Comparison of ENCODE assay signal across 9 cellular contexts in the genomic region with DNA sequence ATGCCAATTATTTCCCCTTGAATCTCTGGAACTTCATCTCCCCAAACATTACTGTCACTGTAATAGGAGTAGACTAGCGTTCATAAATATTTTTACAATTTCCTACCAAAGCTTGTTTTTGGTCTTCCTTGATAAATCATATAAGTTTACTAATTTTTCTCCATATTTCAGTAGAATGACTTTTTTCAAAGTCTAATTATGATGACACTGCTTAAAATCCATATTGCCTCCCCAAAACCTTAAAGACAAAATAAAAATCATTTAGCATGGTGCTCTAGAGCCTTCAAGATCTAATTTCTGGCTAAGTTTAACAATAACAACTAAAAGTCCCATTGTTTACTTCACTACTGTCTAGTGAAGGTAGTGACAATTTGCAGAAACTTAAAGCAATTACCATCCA.
"Had no signal": no experiment of that assay in that cellular context is flagged by ENCODE, and none has a peak within 500 bp of the region (broad histone marks: within the 10 kb centered on the region; RNA-seq: fewer than 3 reads in every experiment).

No MANE protein-coding gene starts in this region.

- H3K27ac ChIP-seq: KMS-11 had no signal

- H2AFZ ChIP-seq: GM23338 had no signal

- H3K9ac ChIP-seq: KMS-11 had no signal

- FAIRE-seq: H1, H54, HTR-8/SVneo had no signal

- ATAC-seq: GM23338 had no signal

- H3K4me3 ChIP-seq: GM23338 had no signal

- H3K4me2 ChIP-seq: GM23338, KMS-11 had no signal

- DNase-seq: H9, HCEC 1CT, Karpas-422, KBM-7 had no signal
